Comparison of ENCODE assay signal across 20 cellular contexts in genomic region chr16:58491-59439, GRCh38. TPM values are rescaled to one million over a fixed set of nuclear protein-coding genes. Genes with fewer than 3 reads are reported as not detected.
"Had no signal": no experiment of that assay in that cellular context is flagged by ENCODE, and none has a peak within 500 bp of the region (broad histone marks: within the 10 kb centered on the region; RNA-seq: fewer than 3 reads in every experiment).

No MANE protein-coding gene starts in this region.

- H3K27me3 ChIP-seq: ascending aorta, esophagus muscularis mucosa, right atrium auricular region, suprapubic skin, upper lobe of left lung had no signal

- H3K27ac ChIP-seq: ascending aorta, right atrium auricular region, suprapubic skin, upper lobe of left lung had no signal

- ATAC-seq: left lobe of liver, natural killer cell had no signal

- H3K4me3 ChIP-seq: ascending aorta, esophagus muscularis mucosa, right atrium auricular region, skin epidermis, suprapubic skin, upper lobe of left lung had no signal

- H3K27ac Mint-ChIP-seq: activated CD4-positive, alpha-beta T cell treated with anti-CD3 and anti-CD28 coated beads, Interleukin-2, amount 10 ng/mL, durations not matched to agents 24 days and 14 days; memory B cell; natural killer cell; progenitor cell of endocrine pancreas; stimulated activated naive CD8-positive, alpha-beta T cell treated with anti-CD3 and anti-CD28 coated beads, Interleukin-15, Interleukin-2, amounts not matched to agents 100 ng/mL and 50 ng/mL, for 24 hours; T-helper 2 cell treated with Interferon-gamma antibody and Interleukin-4, amounts not matched to agents 5 μg/mL and 100 μg/mL, for 36 hours had no signal

- H3K9me3 Mint-ChIP-seq: activated CD4-positive, alpha-beta T cell treated with anti-CD3 and anti-CD28 coated beads, Interleukin-2, amount 10 ng/mL, durations not matched to agents 24 days and 14 days; memory B cell; natural killer cell; stimulated activated naive CD8-positive, alpha-beta T cell treated with anti-CD3 and anti-CD28 coated beads, Interleukin-15, Interleukin-2, amounts not matched to agents 100 ng/mL and 50 ng/mL, for 24 hours; T-helper 2 cell treated with Interferon-gamma antibody and Interleukin-4, amounts not matched to agents 5 μg/mL and 100 μg/mL, for 36 hours had no signal

- DNase-seq: activated CD4-positive, alpha-beta T cell treated with anti-CD3 and anti-CD28 coated beads, Interleukin-2, amount 10 ng/mL, durations not matched to agents 24 days and 14 days; activated CD4-positive, CD25-positive, alpha-beta regulatory T cell; activated CD8-positive, alpha-beta memory T cell treated with anti-CD3 and anti-CD28 coated beads for 24 hours; activated naive CD4-positive, alpha-beta T cell; islet precursor cell; natural killer cell; occipital lobe; stimulated activated CD4-positive, alpha-beta T cell treated with anti-CD3 and anti-CD28 coated beads, Interleukin-4, amount 100 ng/mL, for 24 hours; upper lobe of left lung had no signal

- H3K36me3 Mint-ChIP-seq: natural killer cell had no signal

- H3K27me3 Mint-ChIP-seq: activated CD4-positive, alpha-beta T cell treated with anti-CD3 and anti-CD28 coated beads, Interleukin-2, amount 10 ng/mL, durations not matched to agents 24 days and 14 days; memory B cell; progenitor cell of endocrine pancreas; stimulated activated naive CD8-positive, alpha-beta T cell treated with anti-CD3 and anti-CD28 coated beads, Interleukin-15, Interleukin-2, amounts not matched to agents 100 ng/mL and 50 ng/mL, for 24 hours had no signal

- FAIRE-seq: endometrium had no signal

- H3K9me3 ChIP-seq: ascending aorta, esophagus muscularis mucosa, right atrium auricular region, suprapubic skin, upper lobe of left lung had no signal

- H3K4me3 Mint-ChIP-seq: activated CD4-positive, alpha-beta T cell treated with anti-CD3 and anti-CD28 coated beads, Interleukin-2, amount 10 ng/mL, durations not matched to agents 24 days and 14 days; memory B cell; natural killer cell; stimulated activated naive CD8-positive, alpha-beta T cell treated with anti-CD3 and anti-CD28 coated beads, Interleukin-15, Interleukin-2, amounts not matched to agents 100 ng/mL and 50 ng/mL, for 24 hours; T-helper 2 cell treated with Interferon-gamma antibody and Interleukin-4, amounts not matched to agents 5 μg/mL and 100 μg/mL, for 36 hours had no signal

RNA-seq across cellular contexts. Expression of gene SNRNP25, which starts 5.1 kb away (rescaled TPM):
- total RNA-seq: ascending aorta had no signal

RNA-seq across cellular contexts. Expression of gene POLR3K, which starts 5.4 kb away (rescaled TPM):
- total RNA-seq: ascending aorta had no signal
